2 cellular contexts compared by ENCODE assay signal in the genomic region with DNA sequence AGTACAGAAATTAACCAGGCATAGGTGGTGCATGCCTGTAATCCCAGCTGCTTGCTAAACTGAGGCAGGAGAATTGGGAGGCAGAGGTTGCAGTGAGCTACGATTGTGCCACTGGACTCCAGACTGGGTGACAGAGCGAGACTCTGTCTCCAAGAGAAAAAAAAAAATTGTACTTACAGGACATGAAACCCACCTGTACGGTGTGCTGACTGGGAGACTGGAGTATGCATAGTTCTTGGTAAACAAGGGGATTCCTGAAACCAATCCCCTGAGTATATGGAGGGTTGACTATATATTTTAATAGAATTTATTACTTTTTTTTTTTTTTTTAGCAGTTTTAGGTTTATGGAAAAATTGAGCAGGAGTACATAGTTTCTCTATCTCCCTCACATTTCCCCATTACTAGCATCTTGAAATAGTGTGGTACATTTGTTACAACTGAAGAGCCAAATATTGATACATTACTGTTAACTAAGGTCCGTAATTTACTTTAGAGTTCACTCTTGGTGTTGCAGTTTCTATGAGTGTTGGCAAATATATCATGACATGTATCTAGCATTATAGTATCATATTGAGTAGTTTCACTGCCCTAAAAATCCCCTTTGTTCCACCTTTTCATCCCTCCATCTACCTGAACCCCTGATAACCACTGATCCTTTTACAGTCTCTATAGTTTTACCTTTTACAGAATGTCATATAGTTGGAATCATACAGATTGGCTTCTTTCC.
TF ChIP-seq lines count a peak whose summit lies in the region.

No MANE protein-coding gene starts in this region.

TF ChIP-seq in GM12891, 5 proteins besides CTCF, POLR2A, EP300 and RAD21 (continued from another document):
- TF ChIP-seq TAF1 (IDR thresholded peaks at IDR 0.05; ENCODE audit: low read depth, low read length) = no peak
- TF ChIP-seq POLR2AphosphoS5 (IDR thresholded peaks at IDR 0.05; ENCODE audit: low read depth, low read length) = no peak

TF ChIP-seq in GM12878, 131 proteins besides CTCF, POLR2A, EP300 and RAD21 (continued from another document):
- TF ChIP-seq ZNF207 (IDR thresholded peaks at IDR 0.05; ENCODE audit: borderline replicate concordance) (no peak), EED (IDR thresholded peaks at IDR 0.05; ENCODE audit: low read depth) (no peak)
